ENCODE assay signal across 21 cellular contexts in genomic region chr16:3025032-3026002, GRCh38. TPM values are rescaled to one million over a fixed set of nuclear protein-coding genes. Genes with fewer than 3 reads are reported as not detected.
DNase-seq lines count a peak whose midpoint lies in the region; ATAC-seq and TF ChIP-seq lines count a peak whose summit lies in the region.
"Had no signal": no experiment of that assay in that cellular context is flagged by ENCODE, and none has a peak within 500 bp of the region (broad histone marks: within the 10 kb centered on the region; RNA-seq: fewer than 3 reads in every experiment).

No MANE protein-coding gene starts in this region.

- no peaks in the 10 kb centered on the region for H3K9me3 Mint-ChIP-seq in activated CD4-positive, alpha-beta T cell treated with anti-CD3 and anti-CD28 coated beads for 36 hours (ENCODE audit: low read depth)
- H3K9me3 Mint-ChIP-seq in HFFc6 (peaks cover 11% of the 10 kb centered on the region), neural progenitor cell (no peaks in the 10 kb centered on the region)
- no peaks in the 10 kb centered on the region for H3K9me3 Mint-ChIP-seq in activated naive CD8-positive, alpha-beta T cell treated with anti-CD3 and anti-CD28 coated beads for 36 hours
- H3K9me3 Mint-ChIP-seq: naive B cell had no signal

- H3K9ac ChIP-seq in neural progenitor cell, result no peak overlapping the region

- no peak overlapping the region for H3K27ac ChIP-seq in neural progenitor cell
- H3K27ac ChIP-seq: colonic mucosa had no signal

- H3K27ac Mint-ChIP-seq in activated CD4-positive, alpha-beta T cell treated with anti-CD3 and anti-CD28 coated beads for 36 hours, result no peak overlapping the region
- H3K27ac Mint-ChIP-seq in HFFc6 (peak overlapping the region; percentile 40), neural progenitor cell (no peak overlapping the region)
- H3K27ac Mint-ChIP-seq in activated naive CD8-positive, alpha-beta T cell treated with anti-CD3 and anti-CD28 coated beads for 36 hours, result no peak overlapping the region

- peaks cover 19% of the 10 kb centered on the region for H3K27me3 ChIP-seq in neural progenitor cell

- no peak overlapping the region for H2AFZ ChIP-seq in neural progenitor cell (replicated peaks)

- CTCF ChIA-PET in activated CD4-positive, alpha-beta T cell treated with anti-CD3 and anti-CD28 coated beads for 36 hours (lab: Charles Lee), result interaction anchor here (0.7 to 5.7 kb wide), 7 partner anchors 10 to 104 kb away, joined by 3 to 30 read pairs (median 5); no protein-coding TSS in a partner anchor

- H3K9me3 ChIP-seq in neural progenitor cell (ENCODE audit: low read depth), result no peaks in the 10 kb centered on the region
- H3K9me3 ChIP-seq: colonic mucosa had no signal

- no peak for ATAC-seq in activated CD4-positive, alpha-beta T cell treated with anti-CD3 and anti-CD28 coated beads for 36 hours

- POLR2A ChIA-PET in activated CD4-positive, alpha-beta T cell treated with anti-CD3 and anti-CD28 coated beads for 36 hours (lab: Charles Lee), result interaction anchor here (1.5 kb wide), 1 partner anchor 110 kb away, joined by 3 read pairs; the partner anchor contains the start of gene ZNF213

- peaks cover 41% of the 10 kb centered on the region for H3F3A ChIP-seq in neural progenitor cell (ENCODE audit: low read depth)

- peaks cover 14% of the 10 kb centered on the region for H3K36me3 Mint-ChIP-seq in activated CD4-positive, alpha-beta T cell treated with anti-CD3 and anti-CD28 coated beads for 36 hours (ENCODE audit: low read depth)
- peaks cover 45% of the 10 kb centered on the region for H3K36me3 Mint-ChIP-seq in HFFc6 (ENCODE audit: low read depth)
- peaks cover 8% of the 10 kb centered on the region for H3K36me3 Mint-ChIP-seq in activated naive CD8-positive, alpha-beta T cell treated with anti-CD3 and anti-CD28 coated beads for 36 hours
- H3K36me3 Mint-ChIP-seq in neural progenitor cell, result peaks cover 9% of the 10 kb centered on the region
- H3K36me3 Mint-ChIP-seq: naive B cell had no signal

- intact Hi-C loops in activated CD4-positive, alpha-beta T cell treated with anti-CD3 and anti-CD28 coated beads for 36 hours (cut with DNase I, micrococcal nuclease), result loop anchor here in 1 of 2 experiments (2.0 kb wide), 2 partner anchors 109 to 979 kb away; partner anchors contain the start of genes NTHL1, TSC2 and ZNF213

- H3K4me3 ChIP-seq in neural progenitor cell, result no peak overlapping the region

- DNase-seq in activated CD4-positive, alpha-beta T cell treated with anti-CD3 and anti-CD28 coated beads for 36 hours, result no peak
- DNase-seq in activated CD4-positive, alpha-beta T cell treated with anti-CD3 and anti-CD28 coated beads for 1 hour, result no peak
- DNase-seq in HFFc6 (no peak), neural progenitor cell (ENCODE audit: low spot score) (no peak), NCI-H446 (lab: John Stamatoyannopoulos, UW) (no peak), DMS 273 (lab: John Stamatoyannopoulos, UW; ENCODE audit: unreplicated experiment) (no peak)
- no peak for DNase-seq in activated naive CD8-positive, alpha-beta T cell treated with anti-CD3 and anti-CD28 coated beads for 36 hours
- DNase-seq in activated CD4-positive, CD25-positive, alpha-beta regulatory T cell treated with anti-CD3 and anti-CD28 coated beads, Interleukin-2, amount 50 U/mL, for 72 hours, result no peak
- DNase-seq: activated naive CD4-positive, alpha-beta T cell; CD4-positive, CD25-positive, alpha-beta regulatory T cell; colonic mucosa; DMS79 treated with DMSO at 0.1 percent for 48 hours; naive B cell; NCI-H187; NCI-H345; NK-92 treated with Interleukin-12 subunit alpha and Interleukin-12 subunit beta, amount 100 ng/mL, for 24 hours; stimulated activated CD4-positive, alpha-beta T cell treated with anti-CD3 and anti-CD28 coated beads, Interleukin-12 subunit alpha, Interleukin-12 subunit beta, amount 100 ng/mL, for 4 hours; WERI-Rb-1 had no signal

- peaks cover 58% of the 10 kb centered on the region for H4K20me1 ChIP-seq in neural progenitor cell (ENCODE audit: low read depth)

- H3K27me3 Mint-ChIP-seq in activated CD4-positive, alpha-beta T cell treated with anti-CD3 and anti-CD28 coated beads for 36 hours, result peaks cover 13% of the 10 kb centered on the region
- H3K27me3 Mint-ChIP-seq in HFFc6 (ENCODE audit: insufficient read depth) (peaks cover 58% of the 10 kb centered on the region), neural progenitor cell (ENCODE audit: insufficient read depth, low read depth) (peaks cover 22% of the 10 kb centered on the region)
- H3K27me3 Mint-ChIP-seq in activated naive CD8-positive, alpha-beta T cell treated with anti-CD3 and anti-CD28 coated beads for 36 hours, result peaks cover 20% of the 10 kb centered on the region

- peak overlapping the region; percentile 74 for H3K4me3 Mint-ChIP-seq in activated CD4-positive, alpha-beta T cell treated with anti-CD3 and anti-CD28 coated beads for 36 hours
- H3K4me3 Mint-ChIP-seq in HFFc6 (peak overlapping the region; percentile 99), neural progenitor cell (peak overlapping the region; percentile 58)
- H3K4me3 Mint-ChIP-seq in activated naive CD8-positive, alpha-beta T cell treated with anti-CD3 and anti-CD28 coated beads for 36 hours, result peak overlapping the region; percentile 16

- TF ChIP-seq CTCF in HFFc6 (IDR thresholded peaks at IDR 0.05), result no peak
- TF ChIP-seq CTCF in neural progenitor cell (IDR thresholded peaks at IDR 0.05), result no peak

- H3K4me2 ChIP-seq in neural progenitor cell, result no peak overlapping the region

- no peaks in the 10 kb centered on the region for H3K36me3 ChIP-seq in neural progenitor cell
- H3K36me3 ChIP-seq: colonic mucosa had no signal

- peaks cover 56% of the 10 kb centered on the region for H3K4me1 Mint-ChIP-seq in activated CD4-positive, alpha-beta T cell treated with anti-CD3 and anti-CD28 coated beads for 36 hours
- peaks cover 33% of the 10 kb centered on the region for H3K4me1 Mint-ChIP-seq in HFFc6 (ENCODE audit: low read depth)
- H3K4me1 Mint-ChIP-seq in activated naive CD8-positive, alpha-beta T cell treated with anti-CD3 and anti-CD28 coated beads for 36 hours, result peaks cover 44% of the 10 kb centered on the region
- H3K4me1 Mint-ChIP-seq in neural progenitor cell, result peaks cover 42% of the 10 kb centered on the region

- peaks cover 19% of the 10 kb centered on the region for H3K4me1 ChIP-seq in neural progenitor cell

- peaks cover 10% of the 10 kb centered on the region for H3K79me2 ChIP-seq in neural progenitor cell (ENCODE audit: low read depth)

RNA-seq across cellular contexts. Expression of gene THOC6, which starts 1.5 kb away (rescaled TPM):
- total RNA-seq in activated CD4-positive, alpha-beta T cell treated with anti-CD3 and anti-CD28 coated beads for 36 hours, result 10 to 100 TPM; 46.9 to 50.2 TPM
- 10 to 100 TPM; 18.2 to 21.6 (median 19.9) TPM for total RNA-seq in HFFc6 (2021; fragmentation: NEBNext Ultra II Directional; extraction: Animal tissue kit (Norgen Biotek cat#: 25700))
- 10 to 100 TPM; 48.7 to 53.1 TPM for total RNA-seq in activated naive CD8-positive, alpha-beta T cell treated with anti-CD3 and anti-CD28 coated beads for 36 hours
- total RNA-seq in neural progenitor cell (ENCODE audit: low replicate concordance), result 16.6 and 28.6 TPM in 2 replicates

RNA-seq across cellular contexts. Expression of gene HCFC1R1, which starts 1.6 kb away (rescaled TPM):
- total RNA-seq in activated CD4-positive, alpha-beta T cell treated with anti-CD3 and anti-CD28 coated beads for 36 hours, result 10 to 100 TPM; 30.0 to 30.7 TPM
- total RNA-seq in HFFc6 (2021; fragmentation: NEBNext Ultra II Directional; extraction: Animal tissue kit (Norgen Biotek cat#: 25700)), result 10 to 100 TPM; 54.6 to 90.3 (median 83.2) TPM
- total RNA-seq in activated naive CD8-positive, alpha-beta T cell treated with anti-CD3 and anti-CD28 coated beads for 36 hours, result 10 to 100 TPM; 23.4 to 23.7 TPM
- total RNA-seq in neural progenitor cell (ENCODE audit: low replicate concordance), result 1.6 and 15.7 TPM in 2 replicates

RNA-seq across cellular contexts. Expression of gene TNFRSF12A, which starts 5.1 kb away (rescaled TPM):
- total RNA-seq in activated CD4-positive, alpha-beta T cell treated with anti-CD3 and anti-CD28 coated beads for 36 hours, result 1 to 10 TPM; 5.4 to 7.7 TPM
- total RNA-seq in HFFc6 (2021; fragmentation: NEBNext Ultra II Directional; extraction: Animal tissue kit (Norgen Biotek cat#: 25700)), result 100 to 1,000 TPM; 392 to 451 (median 429) TPM
- total RNA-seq in activated naive CD8-positive, alpha-beta T cell treated with anti-CD3 and anti-CD28 coated beads for 36 hours, result 1 to 10 TPM; 1.2 to 1.5 TPM
- total RNA-seq in neural progenitor cell (ENCODE audit: low replicate concordance), result 6.7 and 14.3 TPM in 2 replicates

RNA-seq across cellular contexts. Expression of gene CLDN6, which starts 7.3 kb away (rescaled TPM):
- total RNA-seq in activated CD4-positive, alpha-beta T cell treated with anti-CD3 and anti-CD28 coated beads for 36 hours, result not detected
- total RNA-seq in HFFc6 (2021; fragmentation: NEBNext Ultra II Directional; extraction: Animal tissue kit (Norgen Biotek cat#: 25700)), result under 1 TPM in 1 of 6 experiments, not detected in 5; 0.21 TPM
- total RNA-seq in activated naive CD8-positive, alpha-beta T cell treated with anti-CD3 and anti-CD28 coated beads for 36 hours, result not detected
- 31.6 and 60.0 TPM in 2 replicates for total RNA-seq in neural progenitor cell (ENCODE audit: low replicate concordance)
- total RNA-seq: CD4-positive, CD25-positive, alpha-beta regulatory T cell; lung microvascular endothelial cell had no signal

RNA-seq across cellular contexts. Expression of gene BICDL2, which starts 11.4 kb away (rescaled TPM):
- total RNA-seq in activated CD4-positive, alpha-beta T cell treated with anti-CD3 and anti-CD28 coated beads for 36 hours, result 1 to 10 TPM in 1 of 2 experiments, under 1 TPM in 1; 0.58 to 1.2 TPM
- total RNA-seq in HFFc6 (2021; fragmentation: NEBNext Ultra II Directional; extraction: Animal tissue kit (Norgen Biotek cat#: 25700)), result not detected
- total RNA-seq in activated naive CD8-positive, alpha-beta T cell treated with anti-CD3 and anti-CD28 coated beads for 36 hours, result under 1 TPM; 0.31 to 0.56 TPM
- 0.12 TPM in 1 of 2 replicates, not detected in the other for total RNA-seq in neural progenitor cell (ENCODE audit: low replicate concordance)
- total RNA-seq: A172; CD4-positive, CD25-positive, alpha-beta regulatory T cell; lung microvascular endothelial cell; M059J had no signal

Comparison
In these comparisons a context has a peak if more than half of its experiments do, and no peak if none do; other contexts are left out.
1. H3K4me3 Mint-ChIP-seq: peak in every context shown above with its lines; median percentile 99 in HFFc6; 74 in activated CD4-positive, alpha-beta T cell treated with anti-CD3 and anti-CD28 coated beads for 36 hours; 58 in neural progenitor cell; 16 in activated naive CD8-positive, alpha-beta T cell treated with anti-CD3 and anti-CD28 coated beads for 36 hours.
2. RNA of gene TNFRSF12A, which starts 5.1 kb away (total RNA-seq): 392 to 451 TPM in HFFc6; 6.7 to 14.3 TPM in neural progenitor cell, 5.4 to 7.7 TPM in activated CD4-positive, alpha-beta T cell treated with anti-CD3 and anti-CD28 coated beads for 36 hours and 1.2 to 1.5 TPM in activated naive CD8-positive, alpha-beta T cell treated with anti-CD3 and anti-CD28 coated beads for 36 hours; every median in the first group is over 10 times any median in the second.